ENCODE assay signal across 8 cellular contexts in genomic region chrX:134797390-134797700, GRCh38. TPM values are rescaled to one million over a fixed set of nuclear protein-coding genes. Genes with fewer than 3 reads are reported as not detected.
DNase-seq lines count a peak whose midpoint lies in the region; ATAC-seq, FAIRE-seq and TF ChIP-seq lines count a peak whose summit lies in the region.

No MANE protein-coding gene starts in this region.

- TF ChIP-seq POLR2A in A549 (IDR thresholded peaks at IDR 0.05; ENCODE audit: low read length), result no peak

- 65% methylated on average over 7 of the region's 7 CpGs for WGBS in A549 (ENCODE audit: missing lambda C conversion rate)

- H3K27ac Mint-ChIP-seq in brain, result peak overlapping the region in 4 of 5 experiments; percentile 57 to 66 (median 65)

- H3K4me3 ChIP-seq in A549 (peak overlapping the region; percentile 81), HEK293 (ENCODE audit: low read depth, low read length) (peak overlapping the region; percentile 74), mucosa of rectum (ENCODE audit: low read length in 2 of 2) (peak overlapping the region; percentile 69 to 78)

- H3K4me1 ChIP-seq in A549 (peaks cover 26% of the 10 kb centered on the region), HEK293 (ENCODE audit: control insufficient read depth, insufficient read depth, low read length) (peaks cover 6% of the 10 kb centered on the region), mucosa of rectum (ENCODE audit: control insufficient read depth in 2 of 2, insufficient read depth in 2 of 2, low read length in 2 of 2) (peaks cover 2 to 3% of the 10 kb centered on the region in 2 donors)

- H3K36me3 Mint-ChIP-seq in brain, result no peaks in the 10 kb centered on the region

- TF ChIP-seq EP300 in A549 (IDR thresholded peaks at IDR 0.05), result no peak

- H3K9ac ChIP-seq in mucosa of rectum (ENCODE audit: low read depth in 1 of 2, low read length in 2 of 2), result peak overlapping the region in 1 of 2 donors; percentile 7

- CTCF ChIA-PET in A549 (lab: Yijun Ruan, JAX) (no interaction called here), HEK293 (lab: Yijun Ruan, JAX) (no interaction called here)

- H3K4me3 Mint-ChIP-seq in brain, result peak overlapping the region; percentile 93 to 98 (median 97)

- H3K27ac ChIP-seq in A549, result peak overlapping the region; percentile 6 to 96; a peak in 3 of 6 replicates
- peak overlapping the region; percentile 86 for H3K27ac ChIP-seq in HEK293 (ENCODE audit: extremely low read depth, low read depth, low read length)
- H3K27ac ChIP-seq in mucosa of rectum (ENCODE audit: low read depth in 2 of 2, low read length in 2 of 2), result no peak overlapping the region

- H3K9me3 Mint-ChIP-seq in brain, result peaks cover 0 to 12% (median 0%) of the 10 kb centered on the region in 5 experiments

- peaks cover 26% of the 10 kb centered on the region for H3K4me1 Mint-ChIP-seq in brain

- no peak for FAIRE-seq in A549 (lab: Jason Lieb, UNC)

- H3K9me3 ChIP-seq in A549 (no peaks in the 10 kb centered on the region), HEK293 (ENCODE audit: control insufficient read depth, insufficient read depth, low read depth, low read length) (no peaks in the 10 kb centered on the region), mucosa of rectum (ENCODE audit: control insufficient read depth in 2 of 2, low read length in 2 of 2) (no peaks in the 10 kb centered on the region)

- H3K4me2 ChIP-seq in A549, result peak overlapping the region; percentile 62

- TF ChIP-seq CTCF in A549 (IDR thresholded peaks at IDR 0.05) (no peak), HEK293 (tag by site-specific recombination; IDR thresholded peaks at IDR 0.05) (no peak), brain (conservative IDR thresholded peaks at IDR 0.05) (no peak), GM10266 (IDR thresholded peaks at IDR 0.05; ENCODE audit: control insufficient read depth, insufficient read depth, low read depth, missing control alignments) (no peak)

- H3K27me3 Mint-ChIP-seq in brain, result no peaks in the 10 kb centered on the region

- peak in 1 of 2 experiments; percentile 14; a peak in 1 of 6 replicates for ATAC-seq in A549
- ATAC-seq in HG03469 (IDR thresholded peaks at IDR 0.05; ENCODE audit: unreplicated experiment), result no peak
- no peak for ATAC-seq in GM18502 (IDR thresholded peaks at IDR 0.05; ENCODE audit: poor library complexity, unreplicated experiment)

- POLR2A ChIA-PET in A549 (lab: Yijun Ruan, JAX) (no interaction called here), HEK293 (lab: Yijun Ruan, JAX) (no interaction called here)

- TF ChIP-seq RAD21 in A549 (conservative IDR thresholded peaks at IDR 0.05 in 1 of 2, IDR thresholded peaks at IDR 0.05 in 1 of 2), result no peak

- H3K27me3 ChIP-seq in mucosa of rectum (ENCODE audit: control insufficient read depth in 2 of 2, insufficient read depth in 2 of 2, low read length in 2 of 2), result no peaks in the 10 kb centered on the region

- H3K36me3 ChIP-seq in HEK293 (ENCODE audit: control insufficient read depth in 2 of 2, insufficient read depth in 1 of 2, low read length in 2 of 2), result peaks cover 8 to 16% of the 10 kb centered on the region in 2 experiments; a peak in 2 of 3 replicates
- H3K36me3 ChIP-seq in mucosa of rectum (ENCODE audit: control insufficient read depth in 2 of 2, insufficient read depth in 2 of 2, low read length in 2 of 2), result peaks cover 0 to 4% of the 10 kb centered on the region in 2 donors

- DNase-seq in A549 (ENCODE audit: low read depth in 1 of 2, low spot score in 1 of 2), result no peak
- no peak for DNase-seq in GM10266 (ENCODE audit: extremely low spot score)
- no peak for DNase-seq in OCI-M2 (lab: John Stamatoyannopoulos, UW; ENCODE audit: unreplicated experiment)

TF ChIP-seq in A549, 52 proteins besides CTCF, POLR2A, EP300 and RAD21:
- TF ChIP-seq HOXB5 (CRISPR knock-in tag; IDR thresholded peaks at IDR 0.05), result no peak

TF ChIP-seq in HEK293, 187 proteins besides CTCF, POLR2A, EP300 and RAD21 (continues in another document):
- peak; percentile 40; the same call in 1 of the 2 replicates for TF ChIP-seq MZF1 (tag by site-specific recombination; IDR thresholded peaks at IDR 0.05; ENCODE audit: borderline replicate concordance)
- TF ChIP-seq KLF10 (tag by site-specific recombination; IDR thresholded peaks at IDR 0.05), result peak; percentile 29; the same call in 1 of the 2 replicates
- TF ChIP-seq ZNF26 (tag by site-specific recombination; IDR thresholded peaks at IDR 0.05), result no peak
- TF ChIP-seq IKZF3 (tag by site-specific recombination; IDR thresholded peaks at IDR 0.05), result 0 out of 2 replicates have a peak, but pooled peaks have one; percentile 36
- 0 out of 2 replicates have a peak, but pooled peaks have one; percentile 13 for TF ChIP-seq ZNF623 (tag by site-specific recombination; IDR thresholded peaks at IDR 0.05)
- TF ChIP-seq ZNF138 (tag by site-specific recombination; IDR thresholded peaks at IDR 0.05; ENCODE audit: borderline replicate concordance), result no peak
- TF ChIP-seq GLI4 (tag by site-specific recombination; IDR thresholded peaks at IDR 0.05), result no peak
- no peak for TF ChIP-seq ZNF404 (tag by site-specific recombination; IDR thresholded peaks at IDR 0.05)
- no peak for TF ChIP-seq PRDM6 (tag by site-specific recombination; IDR thresholded peaks at IDR 0.05)
- peak; percentile 97 for TF ChIP-seq ZBTB17 (tag by site-specific recombination; IDR thresholded peaks at IDR 0.05)
- 0 out of 2 replicates have a peak, but pooled peaks have one; percentile 9 for TF ChIP-seq BCL6B (tag by site-specific recombination; IDR thresholded peaks at IDR 0.05)

RNA-seq across cellular contexts. Expression of gene PABIR2, which starts 0.3 kb away (rescaled TPM):
- polyA plus RNA-seq in A549 (2011; rRNA removed), result 39.0 and 53.8 TPM in 2 replicates
- 21.6 and 28.3 TPM in 2 replicates for polyA plus RNA-seq in A549 (2012; cell fraction: cytosol; rRNA removed)
- polyA plus RNA-seq in A549 (2012; cell fraction: nucleus; rRNA removed), result 22.8 and 27.9 TPM in 2 replicates
- polyA plus RNA-seq in A549 (2017; fragmentation: RNase III; extraction: RNeasy Plus Mini Kit Qiagen cat#74134 plus additional on column Dnase treatment), result 35.2 to 36.0 TPM (median 35.3 TPM) in 3 replicates
- 26.8 and 30.0 TPM in 2 replicates for polyA minus RNA-seq in A549 (2011; rRNA and poly(A)+ RNA removed)
- 33.1 TPM for polyA plus RNA-seq in brain (ENCODE audit: insufficient read depth, low read depth, low replicate concordance)

Comparison
In these comparisons a context has a peak if more than half of its experiments do, and no peak if none do; other contexts are left out.
1. H3K27ac ChIP-seq: peak in A549 (2 of 2) and HEK293 (single experiment); none in mucosa of rectum (0 of 2).
2. Peak in every context shown above with its lines, with median percentiles within 50 percentile points of each other: H3K4me3 ChIP-seq.